ENCODE assay signal across 24 cellular contexts in the genomic region with DNA sequence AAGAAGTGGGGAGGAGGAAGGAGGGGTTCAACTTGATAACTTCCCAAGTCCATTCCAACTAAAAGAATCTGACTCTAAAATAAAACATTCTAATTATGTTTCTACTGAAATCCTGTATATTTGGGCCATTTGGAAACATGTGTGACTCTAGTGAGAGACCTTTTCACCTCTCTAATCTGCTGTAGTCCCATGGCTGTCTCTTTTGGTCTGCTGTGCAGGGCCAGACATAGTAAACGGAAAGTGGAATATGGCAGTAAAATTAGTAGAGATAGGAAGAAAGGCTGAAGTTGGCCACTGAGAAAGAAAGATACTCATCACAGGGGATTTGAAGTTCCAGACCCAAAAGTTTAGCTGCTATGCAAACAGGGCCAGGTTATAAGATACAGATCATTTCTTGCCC. TPM values are rescaled to one million over a fixed set of nuclear protein-coding genes. Genes with fewer than 3 reads are reported as not detected.
DNase-seq lines count a peak whose midpoint lies in the region; ATAC-seq and TF ChIP-seq lines count a peak whose summit lies in the region.
"Had no signal": no experiment of that assay in that cellular context is flagged by ENCODE, and none has a peak within 500 bp of the region (broad histone marks: within the 10 kb centered on the region; RNA-seq: fewer than 3 reads in every experiment).

No MANE protein-coding gene starts in this region.

- H3K27ac Mint-ChIP-seq in activated naive CD8-positive, alpha-beta T cell treated with anti-CD3 and anti-CD28 coated beads for 36 hours = peak overlapping the region; percentile 39
- peak overlapping the region; percentile 70 for H3K27ac Mint-ChIP-seq in neural progenitor cell
- H3K27ac Mint-ChIP-seq: activated CD4-positive, alpha-beta memory T cell treated with anti-CD3 and anti-CD28 coated beads for 36 hours; activated T-cell treated with anti-CD3 and anti-CD28 coated beads, Interleukin-2, amount 50 U/mL, for 72 hours; dendritic cell treated with granulocyte-macrophage colony-stimulating factor and Interleukin-4, amounts not matched to agents 40 ng/mL and 50 ng/mL, for 4 days; memory B cell had no signal

- peaks cover 5% of the 10 kb centered on the region for H4K20me1 ChIP-seq in neural progenitor cell (ENCODE audit: low read depth)
- H4K20me1 ChIP-seq: BLaER1 treated with 17β-estradiol and CSF1 and Interleukin-3, amounts not matched to agents 10 nM and 100 nM had no signal

- H3K27me3 Mint-ChIP-seq in activated naive CD8-positive, alpha-beta T cell treated with anti-CD3 and anti-CD28 coated beads for 36 hours = no peaks in the 10 kb centered on the region
- H3K27me3 Mint-ChIP-seq in neural progenitor cell (ENCODE audit: insufficient read depth, low read depth) = no peaks in the 10 kb centered on the region
- H3K27me3 Mint-ChIP-seq: activated CD4-positive, alpha-beta memory T cell treated with anti-CD3 and anti-CD28 coated beads for 36 hours; dendritic cell treated with granulocyte-macrophage colony-stimulating factor and Interleukin-4, amounts not matched to agents 40 ng/mL and 50 ng/mL, for 4 days; memory B cell had no signal

- peaks cover 83% of the 10 kb centered on the region for H3K79me2 ChIP-seq in neural progenitor cell (ENCODE audit: low read depth)

- H3K9ac ChIP-seq in HUES48 (ENCODE audit: low read depth, low read length) (no peak overlapping the region), neural progenitor cell (no peak overlapping the region)
- H3K9ac ChIP-seq: BLaER1 treated with 17β-estradiol and CSF1 and Interleukin-3, amounts not matched to agents 10 nM and 100 nM had no signal

- peaks cover 25% of the 10 kb centered on the region for H3K36me3 Mint-ChIP-seq in activated naive CD8-positive, alpha-beta T cell treated with anti-CD3 and anti-CD28 coated beads for 36 hours
- H3K36me3 Mint-ChIP-seq in neural progenitor cell = peaks cover 43% of the 10 kb centered on the region
- H3K36me3 Mint-ChIP-seq: natural killer cell had no signal

- H3K4me1 Mint-ChIP-seq in activated naive CD8-positive, alpha-beta T cell treated with anti-CD3 and anti-CD28 coated beads for 36 hours = peaks cover 50% of the 10 kb centered on the region
- peaks cover 28% of the 10 kb centered on the region for H3K4me1 Mint-ChIP-seq in neural progenitor cell

- no peak overlapping the region for H3K4me3 Mint-ChIP-seq in activated naive CD8-positive, alpha-beta T cell treated with anti-CD3 and anti-CD28 coated beads for 36 hours
- H3K4me3 Mint-ChIP-seq in neural progenitor cell = no peak overlapping the region
- H3K4me3 Mint-ChIP-seq: activated CD4-positive, alpha-beta memory T cell treated with anti-CD3 and anti-CD28 coated beads for 36 hours; activated T-cell treated with anti-CD3 and anti-CD28 coated beads, Interleukin-2, amount 50 U/mL, for 72 hours; dendritic cell treated with granulocyte-macrophage colony-stimulating factor and Interleukin-4, amounts not matched to agents 40 ng/mL and 50 ng/mL, for 4 days; memory B cell; natural killer cell had no signal

- H3K9me3 ChIP-seq in HUES48 (ENCODE audit: control insufficient read depth, insufficient read depth, low read length) (no peaks in the 10 kb centered on the region), neural progenitor cell (ENCODE audit: low read depth) (no peaks in the 10 kb centered on the region)
- H3K9me3 ChIP-seq: BLaER1 treated with 17β-estradiol and CSF1 and Interleukin-3, amounts not matched to agents 10 nM and 100 nM; breast epithelium; gastroesophageal sphincter; prostate gland; uterus had no signal

- H3K27ac ChIP-seq in HUES48 (ENCODE audit: low read depth, low read length) (peak overlapping the region; percentile 18), neural progenitor cell (peak overlapping the region; percentile 65)
- H3K27ac ChIP-seq: breast epithelium, prostate gland, uterus had no signal

- H3F3A ChIP-seq in neural progenitor cell (ENCODE audit: low read depth) = peaks cover 44% of the 10 kb centered on the region

- H3K36me3 ChIP-seq in HUES48 (ENCODE audit: control insufficient read depth, insufficient read depth, low read length) (no peaks in the 10 kb centered on the region; the same call in 1 of the 2 replicates), neural progenitor cell (no peaks in the 10 kb centered on the region)
- H3K36me3 ChIP-seq: breast epithelium, gastroesophageal sphincter, prostate gland, uterus had no signal

- H3K4me3 ChIP-seq in HUES48 (ENCODE audit: low read depth, low read length) (no peak overlapping the region), neural progenitor cell (no peak overlapping the region)
- H3K4me3 ChIP-seq: BLaER1 treated with 17β-estradiol and CSF1 and Interleukin-3, amounts not matched to agents 10 nM and 100 nM; breast epithelium; gastroesophageal sphincter; prostate gland; uterus had no signal

- no peak for ATAC-seq in GM18498 (IDR thresholded peaks at IDR 0.05; ENCODE audit: unreplicated experiment)
- no peak for ATAC-seq in HG03442 (IDR thresholded peaks at IDR 0.05; ENCODE audit: unreplicated experiment)
- ATAC-seq: activated T-cell treated with anti-CD3 and anti-CD28 coated beads, Interleukin-2, amount 50 U/mL, for 72 hours; gastroesophageal sphincter; natural killer cell; Right ventricle myocardium inferior had no signal

- peak overlapping the region; percentile 34 for H3K4me2 ChIP-seq in neural progenitor cell

- peaks cover 1% of the 10 kb centered on the region for H3K9me3 Mint-ChIP-seq in activated naive CD8-positive, alpha-beta T cell treated with anti-CD3 and anti-CD28 coated beads for 36 hours
- peaks cover 16% of the 10 kb centered on the region for H3K9me3 Mint-ChIP-seq in neural progenitor cell
- H3K9me3 Mint-ChIP-seq: activated CD4-positive, alpha-beta memory T cell treated with anti-CD3 and anti-CD28 coated beads for 36 hours; activated T-cell treated with anti-CD3 and anti-CD28 coated beads, Interleukin-2, amount 50 U/mL, for 72 hours; dendritic cell treated with granulocyte-macrophage colony-stimulating factor and Interleukin-4, amounts not matched to agents 40 ng/mL and 50 ng/mL, for 4 days; memory B cell; natural killer cell had no signal

- TF ChIP-seq CTCF in neural progenitor cell (IDR thresholded peaks at IDR 0.05) = no peak

- H3K4me1 ChIP-seq in HUES48 (ENCODE audit: control insufficient read depth, insufficient read depth, low read length) (peaks cover 61% of the 10 kb centered on the region), neural progenitor cell (peaks cover 44% of the 10 kb centered on the region)
- H3K4me1 ChIP-seq: breast epithelium, prostate gland, uterus had no signal

- H2AFZ ChIP-seq in neural progenitor cell (replicated peaks) = no peak overlapping the region

- H3K27me3 ChIP-seq in HUES48 (ENCODE audit: control insufficient read depth, insufficient read depth, low read length) (no peaks in the 10 kb centered on the region), neural progenitor cell (no peaks in the 10 kb centered on the region)
- H3K27me3 ChIP-seq: BLaER1 treated with 17β-estradiol and CSF1 and Interleukin-3, amounts not matched to agents 10 nM and 100 nM; breast epithelium; gastroesophageal sphincter; uterus had no signal

- DNase-seq in NCI-H748 (lab: John Stamatoyannopoulos, UW; ENCODE audit: unreplicated experiment) (peak; percentile 22), NCI-H748 treated with DMSO at 0.1 percent for 48 hours (lab: John Stamatoyannopoulos, UW) (no peak), neural progenitor cell (ENCODE audit: low spot score) (no peak), dedifferentiated amniotic fluid mesenchymal stem cell (ENCODE audit: extremely low spot score) (no peak)
- DNase-seq in activated naive CD8-positive, alpha-beta T cell treated with anti-CD3 and anti-CD28 coated beads for 36 hours = no peak
- DNase-seq: 8988T; activated CD4-positive, alpha-beta memory T cell treated with anti-CD3 and anti-CD28 coated beads for 36 hours; activated T-cell treated with anti-CD3 and anti-CD28 coated beads, Interleukin-2, amount 50 U/mL, for 72 hours; kidney glomerular epithelial cell; natural killer cell; NCI-H1092 treated with DMSO at 0.1 percent for 48 hours; NCI-H2029 treated with DMSO at 0.1 percent for 48 hours; stimulated activated CD4-positive, alpha-beta T cell treated with anti-CD3 and anti-CD28 coated beads, Interleukin-4, amount 100 ng/mL, for 4 hours; uterus had no signal

RNA-seq across cellular contexts. Expression of gene RFX3, which starts 15.9 kb away (rescaled TPM):
- 10 to 100 TPM; 10.1 to 10.4 TPM for total RNA-seq in activated naive CD8-positive, alpha-beta T cell treated with anti-CD3 and anti-CD28 coated beads for 36 hours
- total RNA-seq in neural progenitor cell (ENCODE audit: low replicate concordance) = 24.8 and 39.6 TPM in 2 replicates
